ENCODE assay signal across 2 cellular contexts in genomic region chr13:103255587-103256301, GRCh38.
A peak's percentile ranks its signal among the peaks of the same experiment; 100 is the strongest.
TF ChIP-seq lines count a peak whose summit lies in the region.

No MANE protein-coding gene starts in this region.

TF ChIP-seq in SK-N-SH treated with all-trans-retinoic acid at 6 μM for 48 hours, 23 proteins besides CTCF, POLR2A, EP300 and RAD21 (continued from another document):
- peak; percentile 65 for TF ChIP-seq CREB5 (CRISPR knock-in tag; IDR thresholded peaks at IDR 0.05; ENCODE audit: low read depth)
- TF ChIP-seq ARNTL (CRISPR knock-in tag; IDR thresholded peaks at IDR 0.05; ENCODE audit: borderline replicate concordance, low read depth): no peak
- TF ChIP-seq PPARA (CRISPR knock-in tag; IDR thresholded peaks at IDR 0.05; ENCODE audit: borderline replicate concordance): no peak
- TF ChIP-seq ZC3H10 (CRISPR knock-in tag; IDR thresholded peaks at IDR 0.05): no peak
- 0 out of 2 replicates have a peak, but pooled peaks have one; percentile 60 for TF ChIP-seq SNAI2 (CRISPR knock-in tag; IDR thresholded peaks at IDR 0.05)
- TF ChIP-seq CSDC2 (CRISPR knock-in tag; IDR thresholded peaks at IDR 0.05): no peak

TF ChIP-seq in SK-N-SH, 30 proteins besides CTCF, POLR2A, EP300 and RAD21 (continued from another document):
- no peak for TF ChIP-seq REST (IDR thresholded peaks at IDR 0.05; ENCODE audit: low read depth, low read length)
- no peak for TF ChIP-seq JUND (IDR thresholded peaks at IDR 0.05)
